ENCODE assay signal across 18 cellular contexts in the genomic region with DNA sequence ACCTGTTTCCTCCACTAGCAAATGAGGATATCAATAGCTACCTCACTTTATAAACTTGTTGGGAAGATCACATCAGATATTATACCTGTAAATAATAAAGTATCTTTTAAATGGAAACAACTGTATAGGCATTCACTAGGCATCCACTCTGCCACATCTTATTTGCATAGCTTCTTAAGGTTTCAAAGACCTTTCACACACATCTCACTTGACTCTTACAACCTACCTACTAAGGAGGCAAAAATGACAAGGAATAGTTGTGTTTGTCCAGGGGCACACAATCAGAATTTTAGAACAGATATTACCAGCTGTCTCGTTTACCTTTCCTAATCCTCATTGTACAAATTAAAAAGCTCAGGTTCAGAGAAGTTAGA. TPM values are rescaled to one million over a fixed set of nuclear protein-coding genes. Genes with fewer than 3 reads are reported as not detected.
DNase-seq lines count a peak whose midpoint lies in the region; ATAC-seq and TF ChIP-seq lines count a peak whose summit lies in the region.
"Had no signal": no experiment of that assay in that cellular context is flagged by ENCODE, and none has a peak within 500 bp of the region (broad histone marks: within the 10 kb centered on the region; RNA-seq: fewer than 3 reads in every experiment).

No MANE protein-coding gene starts in this region.

- ATAC-seq in GM21360 (IDR thresholded peaks at IDR 0.05; ENCODE audit: unreplicated experiment): peak; percentile 37
- ATAC-seq in HG03432 (IDR thresholded peaks at IDR 0.05; ENCODE audit: unreplicated experiment): peak; percentile 29
- ATAC-seq in central memory CD8-positive, alpha-beta T cell (replicated peaks; ENCODE audit: extremely low read depth, poor library complexity, severe bottlenecking): no peak
- no peak for ATAC-seq in gastroesophageal sphincter

- no peak overlapping the region for H3K4me3 ChIP-seq in gastroesophageal sphincter
- H3K4me3 ChIP-seq: left ventricle myocardium inferior had no signal

- H3K27me3 Mint-ChIP-seq in T-helper 1 cell treated with Interleukin-12 subunit alpha and Interleukin-12 subunit beta and Interleukin-4 antibody, amounts not matched to agents 30 μg/mL and 1 μg/mL, for 36 hours (ENCODE audit: low read depth): no peaks in the 10 kb centered on the region
- H3K27me3 Mint-ChIP-seq in central memory CD8-positive, alpha-beta T cell: no peaks in the 10 kb centered on the region
- no peaks in the 10 kb centered on the region for H3K27me3 Mint-ChIP-seq in mesothelial cell of epicardium (ENCODE audit: low read depth)

- no peaks in the 10 kb centered on the region for H3K9me3 ChIP-seq in gastroesophageal sphincter
- H3K9me3 ChIP-seq: left ventricle myocardium inferior had no signal

- 76 to 86% methylated on average over 1 of the region's 1 CpG for WGBS in gastroesophageal sphincter (ENCODE audit: low coverage in 1 of 2), 2 donors

- no peak overlapping the region for H3K27ac ChIP-seq in gastroesophageal sphincter
- H3K27ac ChIP-seq: 22Rv1, left ventricle myocardium inferior had no signal

- no peaks in the 10 kb centered on the region for H3K9me3 Mint-ChIP-seq in T-helper 1 cell treated with Interleukin-12 subunit alpha and Interleukin-12 subunit beta and Interleukin-4 antibody, amounts not matched to agents 30 μg/mL and 1 μg/mL, for 36 hours
- no peaks in the 10 kb centered on the region for H3K9me3 Mint-ChIP-seq in central memory CD8-positive, alpha-beta T cell
- no peaks in the 10 kb centered on the region for H3K9me3 Mint-ChIP-seq in mesothelial cell of epicardium
- H3K9me3 Mint-ChIP-seq: HFFc6 had no signal

- no peaks in the 10 kb centered on the region for H3K4me1 ChIP-seq in gastroesophageal sphincter

- H3K36me3 ChIP-seq in gastroesophageal sphincter: no peaks in the 10 kb centered on the region
- H3K36me3 ChIP-seq: left ventricle myocardium inferior had no signal

- no peak for DNase-seq in T-helper 1 cell
- DNase-seq in central memory CD8-positive, alpha-beta T cell (ENCODE audit: low spot score in 2 of 2): no peak
- DNase-seq in mesothelial cell of epicardium (ENCODE audit: low spot score in 2 of 2, unreplicated experiment in 2 of 2): no peak
- DNase-seq in NCI-H1694 (lab: John Stamatoyannopoulos, UW): no peak
- DNase-seq: activated CD4-positive, CD25-positive, alpha-beta regulatory T cell; amygdala; DMS79; HFFc6; IMR-90; left ventricle myocardium inferior; NCI-H2171; nucleus accumbens; stimulated activated CD4-positive, alpha-beta T cell treated with anti-CD3 and anti-CD28 coated beads, Interleukin-15, amount 100 ng/mL, for 24 hours had no signal

- H3K27me3 ChIP-seq in gastroesophageal sphincter: no peaks in the 10 kb centered on the region

- no peak for TF ChIP-seq CTCF in mesothelial cell of epicardium (IDR thresholded peaks at IDR 0.05; ENCODE audit: unreplicated experiment)
- TF ChIP-seq CTCF in gastroesophageal sphincter (IDR thresholded peaks at IDR 0.05): no peak

- H3K4me3 Mint-ChIP-seq in T-helper 1 cell treated with Interleukin-12 subunit alpha and Interleukin-12 subunit beta and Interleukin-4 antibody, amounts not matched to agents 30 μg/mL and 1 μg/mL, for 36 hours: peak overlapping the region; percentile 43
- peak overlapping the region; percentile 33 for H3K4me3 Mint-ChIP-seq in central memory CD8-positive, alpha-beta T cell
- H3K4me3 Mint-ChIP-seq in mesothelial cell of epicardium: no peak overlapping the region
- H3K4me3 Mint-ChIP-seq: HFFc6 had no signal

- H3K36me3 Mint-ChIP-seq in T-helper 1 cell treated with Interleukin-12 subunit alpha and Interleukin-12 subunit beta and Interleukin-4 antibody, amounts not matched to agents 30 μg/mL and 1 μg/mL, for 36 hours (ENCODE audit: low read depth): peaks cover 3% of the 10 kb centered on the region
- peaks cover 3% of the 10 kb centered on the region for H3K36me3 Mint-ChIP-seq in central memory CD8-positive, alpha-beta T cell (ENCODE audit: insufficient read depth)
- H3K36me3 Mint-ChIP-seq in mesothelial cell of epicardium: no peaks in the 10 kb centered on the region

- H3K27ac Mint-ChIP-seq in T-helper 1 cell treated with Interleukin-12 subunit alpha and Interleukin-12 subunit beta and Interleukin-4 antibody, amounts not matched to agents 30 μg/mL and 1 μg/mL, for 36 hours: peak overlapping the region; percentile 79
- H3K27ac Mint-ChIP-seq in central memory CD8-positive, alpha-beta T cell (ENCODE audit: low read depth): peak overlapping the region; percentile 80
- H3K27ac Mint-ChIP-seq in mesothelial cell of epicardium: no peak overlapping the region
- H3K27ac Mint-ChIP-seq: HFFc6 had no signal

- TF ChIP-seq POLR2A in gastroesophageal sphincter (IDR thresholded peaks at IDR 0.05): no peak

- peaks cover 64% of the 10 kb centered on the region for H3K4me1 Mint-ChIP-seq in T-helper 1 cell treated with Interleukin-12 subunit alpha and Interleukin-12 subunit beta and Interleukin-4 antibody, amounts not matched to agents 30 μg/mL and 1 μg/mL, for 36 hours (ENCODE audit: low read depth)
- H3K4me1 Mint-ChIP-seq in central memory CD8-positive, alpha-beta T cell: peaks cover 63% of the 10 kb centered on the region
- no peaks in the 10 kb centered on the region for H3K4me1 Mint-ChIP-seq in mesothelial cell of epicardium

- TF ChIP-seq EP300 in gastroesophageal sphincter (IDR thresholded peaks at IDR 0.05): no peak

RNA-seq across cellular contexts. Expression of gene VANGL2, which starts 51.5 kb away (rescaled TPM):
- total RNA-seq in mesothelial cell of epicardium: 55.5 to 59.5 TPM (median 57.2 TPM) in 3 replicates
- total RNA-seq in gastroesophageal sphincter: 1 to 10 TPM in 3 of 4 donors, under 1 TPM in 1; 0.62 to 8.5 (median 4.3) TPM
- total RNA-seq: HFFc6 had no signal

Comparison
In these comparisons a context has a peak if more than half of its experiments do, and no peak if none do; other contexts are left out.
1. ATAC-seq: peak in GM21360 (single experiment) and HG03432 (single experiment); none in central memory CD8-positive, alpha-beta T cell (single experiment) and gastroesophageal sphincter (single experiment).